23 cellular contexts compared by ENCODE assay signal in the genomic region with DNA sequence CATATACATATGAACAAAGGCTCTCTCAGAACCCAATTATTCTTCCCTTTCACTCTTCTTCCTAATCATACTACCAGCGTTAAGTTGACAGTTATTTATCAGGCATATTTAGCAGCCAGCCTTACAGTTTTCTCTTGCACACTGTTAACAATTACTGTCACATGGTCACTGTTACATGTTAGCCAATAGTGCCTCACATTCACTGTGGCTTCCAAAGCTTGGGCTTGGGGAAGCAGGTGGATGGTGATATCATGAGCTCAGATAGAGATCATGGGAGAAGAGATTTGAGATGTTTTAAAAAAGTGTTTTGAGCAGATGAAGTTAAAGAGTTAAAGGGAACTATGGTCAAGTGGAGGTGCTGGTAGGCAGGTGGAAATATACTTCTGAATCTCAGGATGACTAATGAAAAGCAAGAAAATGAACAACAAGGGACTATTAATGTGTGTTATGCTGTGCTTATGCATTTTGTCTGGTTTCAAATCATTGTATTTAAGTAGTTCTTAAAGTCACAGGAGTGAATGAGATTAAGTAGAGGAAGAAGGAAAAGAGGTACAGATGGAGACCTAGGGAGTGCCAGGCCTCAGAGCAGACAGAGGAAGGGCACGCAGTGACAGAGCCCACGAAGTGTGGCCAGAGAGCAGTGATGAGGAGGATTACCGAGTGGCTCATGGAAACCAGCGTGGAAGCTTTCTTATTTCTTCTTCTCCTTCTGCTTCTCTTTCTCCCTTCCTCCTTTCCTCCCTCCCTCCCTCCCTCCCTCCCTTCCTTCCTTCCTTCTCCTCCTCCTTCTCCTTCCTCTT. TPM values are rescaled to one million over a fixed set of nuclear protein-coding genes. Genes with fewer than 3 reads are reported as not detected.
DNase-seq lines count a peak whose midpoint lies in the region; ATAC-seq, FAIRE-seq and TF ChIP-seq lines count a peak whose summit lies in the region.
"Had no signal": no experiment of that assay in that cellular context is flagged by ENCODE, and none has a peak within 500 bp of the region (broad histone marks: within the 10 kb centered on the region; RNA-seq: fewer than 3 reads in every experiment).

No MANE protein-coding gene starts in this region.

- TF ChIP-seq POLR2A in HepG2 (IDR thresholded peaks at IDR 0.05; ENCODE audit: insufficient read depth in 1 of 2, low read depth in 2 of 2, low read length in 2 of 2) (no peak), right lobe of liver (IDR thresholded peaks at IDR 0.05) (no peak), Peyer's patch (IDR thresholded peaks at IDR 0.05) (no peak)

- H3K4me3 ChIP-seq in HepG2 (replicated peaks in 1 of 3; ENCODE audit: insufficient read depth in 1 of 3, low read depth in 2 of 3, low read length in 3 of 3) (no peak overlapping the region), right lobe of liver (no peak overlapping the region), Peyer's patch (no peak overlapping the region)
- H3K4me3 ChIP-seq: body of pancreas, K562, skin epidermis had no signal

- H2AFZ ChIP-seq in HepG2 (ENCODE audit: low read length), result no peak overlapping the region

- POLR2A ChIA-PET in HepG2 (lab: Yijun Ruan, JAX), result no interaction called here

- H3K27me3 ChIP-seq in HepG2 (ENCODE audit: control insufficient read depth in 1 of 2, insufficient read depth in 2 of 2, low read length in 2 of 2) (no peaks in the 10 kb centered on the region), right lobe of liver (no peaks in the 10 kb centered on the region), Peyer's patch (no peaks in the 10 kb centered on the region)
- H3K27me3 ChIP-seq: body of pancreas had no signal

- no peak overlapping the region for H3K4me3 Mint-ChIP-seq in stimulated activated naive B cell treated with anti-CD40 and anti-IgM and Interleukin-4, amounts not matched to agents 10 μg/mL and 1 μg/mL and 100 μg/mL, for 72 hours
- H3K4me3 Mint-ChIP-seq: activated T-helper 1 cell treated with anti-CD3 and anti-CD28 coated beads, Interleukin-12 subunit alpha, Interleukin-12 subunit beta, Interleukin-2, Interleukin-4 antibody, amounts not matched to agents 30 ng/mL and 10 ng/mL and 1 ng/mL, durations not matched to agents 14 hours and 24 hours and 36 hours; endodermal cell; HFFc6; naive thymus-derived CD8-positive, alpha-beta T cell had no signal

- no TSS peak for BruUV-seq in HepG2 (replicated peaks; lab: Mats Ljungman, UMichigan)

- no peak for FAIRE-seq in HepG2 (lab: Jason Lieb, UNC)
- FAIRE-seq: A204.1, K562 had no signal

- H3K27ac ChIP-seq in HepG2 (ENCODE audit: extremely low read length, insufficient read depth, low read length) (no peak overlapping the region), right lobe of liver (no peak overlapping the region), Peyer's patch (no peak overlapping the region)
- H3K27ac ChIP-seq: body of pancreas, skin epidermis had no signal

- no peaks in the 10 kb centered on the region for H4K20me1 ChIP-seq in HepG2 (ENCODE audit: insufficient read depth, low read length)

- no peak overlapping the region for H3K4me2 ChIP-seq in HepG2 (ENCODE audit: low read depth, low read length)
- H3K4me2 ChIP-seq: SK-N-SH had no signal

- H3K27me3 Mint-ChIP-seq in stimulated activated naive B cell treated with anti-CD40 and anti-IgM and Interleukin-4, amounts not matched to agents 10 μg/mL and 1 μg/mL and 100 μg/mL, for 72 hours, result no peaks in the 10 kb centered on the region
- H3K27me3 Mint-ChIP-seq: naive thymus-derived CD8-positive, alpha-beta T cell had no signal

- TF ChIP-seq EP300 in HepG2 (IDR thresholded peaks at IDR 0.05; ENCODE audit: low read depth in 2 of 2, low read length in 2 of 2) (no peak), HepG2 (CRISPR knock-in tag; IDR thresholded peaks at IDR 0.05; ENCODE audit: borderline replicate concordance) (no peak)

- 74% methylated on average over 5 of the region's 5 CpGs for WGBS in HepG2 (ENCODE audit: low lambda C conversion rate)
- WGBS in right lobe of liver (ENCODE audit: insufficient coverage, low coverage, low lambda C conversion rate, missing lambda C conversion rate), result 57% methylated on average over 4 of the region's 5 CpGs

- H3K9me3 Mint-ChIP-seq in stimulated activated naive B cell treated with anti-CD40 and anti-IgM and Interleukin-4, amounts not matched to agents 10 μg/mL and 1 μg/mL and 100 μg/mL, for 72 hours, result peaks cover 0 to 2% of the 10 kb centered on the region in 2 donors
- H3K9me3 Mint-ChIP-seq: activated T-helper 1 cell treated with anti-CD3 and anti-CD28 coated beads, Interleukin-12 subunit alpha, Interleukin-12 subunit beta, Interleukin-2, Interleukin-4 antibody, amounts not matched to agents 30 ng/mL and 10 ng/mL and 1 ng/mL, durations not matched to agents 14 hours and 24 hours and 36 hours; HFFc6 had no signal

- H3K36me3 Mint-ChIP-seq in stimulated activated naive B cell treated with anti-CD40 and anti-IgM and Interleukin-4, amounts not matched to agents 10 μg/mL and 1 μg/mL and 100 μg/mL, for 72 hours, result peaks cover 10 to 19% of the 10 kb centered on the region in 2 donors

- TF ChIP-seq CTCF in HepG2 (CRISPR knock-in tag; IDR thresholded peaks at IDR 0.05) (no peak), right lobe of liver (IDR thresholded peaks at IDR 0.05) (no peak), Peyer's patch (IDR thresholded peaks at IDR 0.05) (no peak)

- H3K36me3 ChIP-seq in HepG2 (replicated peaks in 1 of 2; ENCODE audit: control insufficient read depth in 1 of 2, insufficient read depth in 2 of 2, low read length in 2 of 2) (no peaks in the 10 kb centered on the region), right lobe of liver (no peaks in the 10 kb centered on the region), Peyer's patch (no peaks in the 10 kb centered on the region)

- CTCF ChIA-PET in HepG2 (lab: Yijun Ruan, JAX; ENCODE audit: low intra/inter-chr PET ratio, low total read pairs), result no interaction called here

- H3K27ac Mint-ChIP-seq in stimulated activated naive B cell treated with anti-CD40 and anti-IgM and Interleukin-4, amounts not matched to agents 10 μg/mL and 1 μg/mL and 100 μg/mL, for 72 hours, result no peak overlapping the region
- H3K27ac Mint-ChIP-seq: activated T-helper 1 cell treated with anti-CD3 and anti-CD28 coated beads, Interleukin-12 subunit alpha, Interleukin-12 subunit beta, Interleukin-2, Interleukin-4 antibody, amounts not matched to agents 30 ng/mL and 10 ng/mL and 1 ng/mL, durations not matched to agents 14 hours and 24 hours and 36 hours; endodermal cell; HFFc6; naive thymus-derived CD8-positive, alpha-beta T cell had no signal

- ATAC-seq in HepG2 (no peak), right lobe of liver (no peak), GM21825 (IDR thresholded peaks at IDR 0.05; ENCODE audit: unreplicated experiment) (peak; percentile 70), HG03432 (IDR thresholded peaks at IDR 0.05; ENCODE audit: unreplicated experiment) (peak; percentile 88)
- peak; percentile 91 to 93 for ATAC-seq in stimulated activated naive B cell treated with anti-CD40 and anti-IgM and Interleukin-4, amounts not matched to agents 10 μg/mL and 1 μg/mL and 100 μg/mL, for 72 hours (replicated peaks)
- ATAC-seq: body of pancreas; K562; naive thymus-derived CD8-positive, alpha-beta T cell had no signal

- H3K79me2 ChIP-seq in HepG2 (ENCODE audit: insufficient read depth, low read length), result peaks cover 1% of the 10 kb centered on the region

- peaks cover 2 to 5% of the 10 kb centered on the region in 2 donors for H3K4me1 Mint-ChIP-seq in stimulated activated naive B cell treated with anti-CD40 and anti-IgM and Interleukin-4, amounts not matched to agents 10 μg/mL and 1 μg/mL and 100 μg/mL, for 72 hours

- no peak for TF ChIP-seq RAD21 in HepG2 (CRISPR knock-in tag; IDR thresholded peaks at IDR 0.05)

- in situ Hi-C loops in HepG2 (cut with HindIII; ENCODE audit: extremely low pct_ligation_motif_present, low pct_unique_long_range_greater_than_20kb), result no loop called here

- peaks cover 16% of the 10 kb centered on the region for H3K4me1 ChIP-seq in HepG2 (ENCODE audit: insufficient read depth, low read length)
- no peaks in the 10 kb centered on the region for H3K4me1 ChIP-seq in right lobe of liver
- H3K4me1 ChIP-seq in Peyer's patch, result no peaks in the 10 kb centered on the region
- H3K4me1 ChIP-seq: body of pancreas had no signal

- intact Hi-C loops in HepG2 (cut with micrococcal nuclease; ENCODE audit: unreplicated experiment) (no loop called here), right lobe of liver (cut with DNase I) (no loop called here)

- no peak overlapping the region for H3K9ac ChIP-seq in HepG2 (ENCODE audit: insufficient read depth, low read depth, low read length)
- H3K9ac ChIP-seq: SK-N-SH had no signal

- H3K9me3 ChIP-seq in HepG2 (ENCODE audit: low read length) (no peaks in the 10 kb centered on the region), right lobe of liver (no peaks in the 10 kb centered on the region), Peyer's patch (no peaks in the 10 kb centered on the region)
- H3K9me3 ChIP-seq: body of pancreas, SK-N-SH had no signal

- no peak for DNase-seq in HepG2 (ENCODE audit: low spot score)
- no peak for DNase-seq in right lobe of liver
- DNase-seq in stimulated activated naive B cell treated with anti-CD40 and anti-IgM and Interleukin-4, amounts not matched to agents 10 μg/mL and 1 μg/mL and 100 μg/mL, for 72 hours, result no peak
- DNase-seq in iPS-NIHi7 (ENCODE audit: extremely low spot score), result no peak
- DNase-seq in DMS79 (lab: John Stamatoyannopoulos, UW), result no peak
- no peak for DNase-seq in Peyer's patch
- DNase-seq: activated CD4-positive, alpha-beta T cell treated with anti-CD3 and anti-CD28 coated beads for 4 hours; body of pancreas; COR-L47; endodermal cell; HFFc6; kidney glomerular epithelial cell; naive thymus-derived CD8-positive, alpha-beta T cell; NCI-H1694 treated with DMSO at 0.1 percent for 48 hours; NCI-H82; SK-N-SH; trophoblast cell had no signal

RNA-seq across cellular contexts. Expression of a gene that starts 39.6 kb away (rescaled TPM):
- total RNA-seq in HepG2 (2016; rRNA removed; fragmentation: Illumina TruSeq; extraction: Trizol), result 4.8 and 5.2 TPM in 2 replicates
- total RNA-seq in HepG2 (2016; cell fraction: cytosol; rRNA removed; fragmentation: Illumina TruSeq; extraction: Trizol; ENCODE audit: low read depth), result 2.9 and 3.2 TPM in 2 replicates
- 3.7 and 5.0 TPM in 2 replicates for total RNA-seq in HepG2 (2016; cell fraction: insoluble cytoplasmic fraction; rRNA removed; fragmentation: Illumina TruSeq; extraction: Trizol)
- total RNA-seq in HepG2 (2016; cell fraction: membrane; rRNA removed; fragmentation: Illumina TruSeq; extraction: Trizol), result 4.3 and 5.1 TPM in 2 replicates
- 11.2 and 11.5 TPM in 2 replicates for total RNA-seq in HepG2 (2016; cell fraction: nucleus; rRNA removed; fragmentation: Illumina TruSeq; extraction: Trizol)
- 4.5 and 4.7 TPM in 2 replicates for polyA plus RNA-seq in HepG2 (2011; rRNA removed)
- polyA plus RNA-seq in HepG2 (2011; cell fraction: cytosol; rRNA removed), result 1.5 and 2.1 TPM in 2 replicates
- 8.0 and 8.8 TPM in 2 replicates for polyA plus RNA-seq in HepG2 (2011; cell fraction: nucleus; rRNA removed)
- polyA plus RNA-seq in HepG2 (2012), result 4.7 and 5.0 TPM in 2 replicates
- polyA plus RNA-seq in HepG2 (2016; cell fraction: cytosol; fragmentation: Illumina TruSeq; extraction: Trizol; ENCODE audit: low read depth), result 1.6 and 1.7 TPM in 2 replicates
- 8.0 and 8.4 TPM in 2 replicates for polyA plus RNA-seq in HepG2 (2016; cell fraction: insoluble cytoplasmic fraction; fragmentation: Illumina TruSeq; extraction: Trizol; ENCODE audit: low read depth)
- polyA plus RNA-seq in HepG2 (2016; cell fraction: membrane; fragmentation: Illumina TruSeq; extraction: Trizol; ENCODE audit: low read depth), result 4.5 and 4.7 TPM in 2 replicates
- polyA plus RNA-seq in HepG2 (2016; cell fraction: nucleus; fragmentation: Illumina TruSeq; extraction: Trizol; ENCODE audit: insufficient read depth, low read depth), result 9.3 and 10.0 TPM in 2 replicates
- polyA minus RNA-seq in HepG2 (2011; rRNA and poly(A)+ RNA removed; ENCODE audit: low replicate concordance), result 11.8 and 42.9 TPM in 2 replicates
- 2.5 and 3.4 TPM in 2 replicates for polyA minus RNA-seq in HepG2 (2011; cell fraction: cytosol; rRNA and poly(A)+ RNA removed)
- 24.3 and 27.0 TPM in 2 replicates for polyA minus RNA-seq in HepG2 (2011; cell fraction: nucleus; rRNA and poly(A)+ RNA removed)
- 1 to 10 TPM; 1.0 to 4.9 (median 2.1) TPM for total RNA-seq in right lobe of liver
- 10 to 100 TPM in 2 of 4 donors, 1 to 10 TPM in 2; 3.5 to 39.6 (median 10.5) TPM for total RNA-seq in Peyer's patch

Comparison
In these comparisons a context has a peak if more than half of its experiments do, and no peak if none do; other contexts are left out.
1. ATAC-seq: peak in GM21825 (single experiment), HG03432 (single experiment) and stimulated activated naive B cell treated with anti-CD40 and anti-IgM and Interleukin-4, amounts not matched to agents 10 μg/mL and 1 μg/mL and 100 μg/mL, for 72 hours (2 of 2); none in HepG2 (single experiment) and right lobe of liver (0 of 4).